1 cellular context compared by ENCODE assay signal in the genomic region with DNA sequence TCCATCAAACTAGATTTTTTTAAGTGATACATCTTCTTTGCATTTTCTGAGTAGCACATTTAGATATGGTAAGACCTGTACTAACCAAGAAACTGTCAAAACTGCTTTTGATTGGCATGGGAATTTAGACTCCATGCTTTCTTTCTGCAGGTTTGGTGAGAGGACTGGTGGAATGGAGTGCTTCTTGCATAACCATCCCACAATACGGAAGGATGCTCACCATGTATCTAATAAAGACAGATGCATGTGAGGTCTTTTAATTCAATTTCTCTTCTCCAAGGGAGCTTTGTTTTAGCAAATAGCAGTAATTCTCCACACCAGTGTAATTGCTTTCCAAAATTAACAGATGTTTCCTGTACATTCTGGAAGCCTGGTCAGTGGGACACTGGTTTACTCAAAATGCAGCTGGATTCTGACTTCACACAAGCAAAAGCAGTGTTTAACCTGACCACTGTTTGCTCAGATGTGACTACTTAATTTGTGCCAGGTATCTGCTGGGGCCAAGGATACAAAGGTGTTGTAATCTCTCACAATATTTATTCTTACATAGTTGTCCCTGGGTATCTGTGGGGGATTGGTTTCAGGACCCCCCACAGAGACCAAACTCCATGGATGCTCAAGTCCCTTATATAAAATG.
TF ChIP-seq lines count a peak whose summit lies in the region.

No MANE protein-coding gene starts in this region.

TF ChIP-seq in HepG2, 621 proteins besides CTCF, POLR2A, EP300 and RAD21:
- TF ChIP-seq AKAP8 (CRISPR knock-in tag; IDR thresholded peaks at IDR 0.05) (no peak), ZNF431 (CRISPR knock-in tag; IDR thresholded peaks at IDR 0.05; ENCODE audit: borderline replicate concordance, low read depth) (no peak), CHD4 (IDR thresholded peaks at IDR 0.05; ENCODE audit: borderline replicate concordance, low read length) (no peak), KLF9 (CRISPR knock-in tag; IDR thresholded peaks at IDR 0.05; ENCODE audit: low read depth) (no peak), FOXM1 (CRISPR knock-in tag; IDR thresholded peaks at IDR 0.05) (no peak), ZNF724P (CRISPR knock-in tag; IDR thresholded peaks at IDR 0.05; ENCODE audit: borderline replicate concordance) (no peak), KAT8 (CRISPR knock-in tag; IDR thresholded peaks at IDR 0.05) (no peak), ZNF569 (CRISPR knock-in tag; IDR thresholded peaks at IDR 0.05; ENCODE audit: borderline replicate concordance) (no peak), TEAD3 (CRISPR knock-in tag; optimal IDR thresholded peaks at IDR 0.05; ENCODE audit: borderline replicate concordance) (no peak)
